Comparison of ENCODE assay signal across 8 cellular contexts in genomic region chr20:62861732-62862336, GRCh38. TPM values are rescaled to one million over a fixed set of nuclear protein-coding genes. Genes with fewer than 3 reads are reported as not detected.
DNase-seq lines count a peak whose midpoint lies in the region; ATAC-seq and TF ChIP-seq lines count a peak whose summit lies in the region.

TCFL5 (minus strand) TSS chr20:62861822; CDS start chr20:62861670, 152 bp downstream.

- peak; percentile 57 for ATAC-seq in GM21528 (IDR thresholded peaks at IDR 0.05; ENCODE audit: low FRiP score, unreplicated experiment)
- peak; percentile 63 for ATAC-seq in foreskin keratinocyte

- CTCF ChIA-PET in Caco-2 (lab: Charles Lee), result interaction anchor here (0.6 to 1.4 kb wide), 8 partner anchors 11 to 353 kb away, joined by 3 to 9 read pairs (median 4); no protein-coding TSS in a partner anchor

- DNase-seq in Caco-2 (peak; percentile 97 to 100), foreskin keratinocyte (peak; percentile 42 to 58)
- DNase-seq in Jurkat, Clone E6-1 (ENCODE audit: low read depth, low spot score), result peak; percentile 81
- DNase-seq in activated effector memory CD4-positive, alpha-beta T cell treated with anti-CD3 and anti-CD28 coated beads, Interleukin-2, amount 50 U/mL, for 16 hours, result peak; percentile 98

- H3K36me3 ChIP-seq in Caco-2 (ENCODE audit: control insufficient read depth, insufficient read depth, low read length) (no peaks in the 10 kb centered on the region), neuron (ENCODE audit: insufficient read depth, low read length) (peaks cover 6% of the 10 kb centered on the region), stomach smooth muscle (ENCODE audit: control insufficient read depth in 2 of 2, insufficient read depth in 2 of 2, low read length in 2 of 2) (peaks cover 6 to 7% of the 10 kb centered on the region in 2 donors)

- TF ChIP-seq CTCF in Caco-2 (IDR thresholded peaks at IDR 0.05; ENCODE audit: insufficient read depth in 1 of 2, low read depth in 1 of 2, low read length in 1 of 2, severe bottlenecking in 1 of 2, unreplicated experiment in 1 of 2) (no peak), foreskin keratinocyte (conservative IDR thresholded peaks at IDR 0.05) (no peak)

- peaks cover 14% of the 10 kb centered on the region for H3K36me3 Mint-ChIP-seq in Caco-2 (ENCODE audit: insufficient read depth, unreplicated experiment)

- peak; percentile 41; the same call in 1 of the 2 replicates for TF ChIP-seq POLR2A in Raji (IDR thresholded peaks at IDR 0.05; ENCODE audit: insufficient read depth, low read depth, low read length)

- H3K4me1 ChIP-seq in Caco-2 (peaks cover 14% of the 10 kb centered on the region), foreskin keratinocyte (peaks cover 11% of the 10 kb centered on the region), neuron (ENCODE audit: insufficient read depth, low read length) (peaks cover 20% of the 10 kb centered on the region), stomach smooth muscle (ENCODE audit: control insufficient read depth, insufficient read depth, low read length) (peaks cover 7% of the 10 kb centered on the region)

- no peaks in the 10 kb centered on the region for H3K27me3 ChIP-seq in Caco-2 (replicated peaks; ENCODE audit: control insufficient read depth, insufficient read depth, low read length)
- H3K27me3 ChIP-seq in foreskin keratinocyte, result no peaks in the 10 kb centered on the region
- no peaks in the 10 kb centered on the region for H3K27me3 ChIP-seq in neuron (ENCODE audit: insufficient read depth, low read length)
- peaks cover 0 to 11% of the 10 kb centered on the region in 2 donors for H3K27me3 ChIP-seq in stomach smooth muscle (ENCODE audit: control insufficient read depth in 1 of 2, insufficient read depth in 2 of 2, low read length in 2 of 2)

- peaks cover 20% of the 10 kb centered on the region for H3K9me3 Mint-ChIP-seq in Caco-2 (ENCODE audit: unreplicated experiment)

- POLR2A ChIA-PET in Caco-2 (lab: Charles Lee), result interaction anchor here (0.5 to 1.6 kb wide), 13 partner anchors 26 to 1338 kb away, joined by 3 to 9 read pairs (median 3); partner anchors contain the start of genes ADRM1, COL9A3, GID8 and PPDPF

- no TSS peak for BruUV-seq in Caco-2 (replicated peaks; lab: Mats Ljungman, UMichigan)

- H3K4me3 Mint-ChIP-seq in Caco-2 (ENCODE audit: unreplicated experiment), result peak within 1 kb of the TSS; percentile 65

- intact Hi-C loops in Caco-2 (cut with micrococcal nuclease; ENCODE audit: unreplicated experiment), result loop anchor here (5.0 kb wide), 1 partner anchor 55 kb away; no protein-coding TSS in a partner anchor

- H3K4me3 ChIP-seq in Caco-2 (ENCODE audit: low read depth, low read length) (peak within 1 kb of the TSS; percentile 85), neuron (ENCODE audit: low read length) (peak within 1 kb of the TSS; percentile 83), stomach smooth muscle (ENCODE audit: low read length in 2 of 2) (peak within 1 kb of the TSS; percentile 31 to 69)
- H3K4me3 ChIP-seq in Jurkat, Clone E6-1 (ENCODE audit: low read length), result peak within 1 kb of the TSS; percentile 54

- no peak within 1 kb of the TSS for H3K9ac ChIP-seq in stomach smooth muscle (ENCODE audit: low read length in 2 of 2)

- peaks cover 4% of the 10 kb centered on the region for H3K27me3 Mint-ChIP-seq in Caco-2 (ENCODE audit: insufficient read depth, unreplicated experiment)

- H3K9me3 ChIP-seq in Caco-2 (peaks cover 12% of the 10 kb centered on the region), neuron (ENCODE audit: low read length) (no peaks in the 10 kb centered on the region), stomach smooth muscle (ENCODE audit: control insufficient read depth in 2 of 2, low read length in 2 of 2) (no peaks in the 10 kb centered on the region)

- H3K27ac Mint-ChIP-seq in Caco-2 (ENCODE audit: unreplicated experiment), result peak within 1 kb of the TSS; percentile 13

- H3K27ac ChIP-seq in foreskin keratinocyte (no peak within 1 kb of the TSS), stomach smooth muscle (ENCODE audit: low read length) (no peak within 1 kb of the TSS)

- H3K4me1 Mint-ChIP-seq in Caco-2 (ENCODE audit: low read depth, unreplicated experiment), result peaks cover 15% of the 10 kb centered on the region

- H2AFZ ChIP-seq in neuron (ENCODE audit: low read depth, low read length), result no peak within 1 kb of the TSS

RNA-seq across cellular contexts. Expression of gene TCFL5, which starts in this region (rescaled TPM):
- total RNA-seq in Caco-2 (2022) (14.6 and 15.1 TPM in 2 replicates), foreskin keratinocyte (13.6 and 15.8 TPM in 2 replicates)
- polyA plus RNA-seq in Jurkat, Clone E6-1 (2012; ENCODE audit: insufficient read depth, insufficient read length), result 22.1 TPM
- polyA plus RNA-seq in foreskin keratinocyte, result 7.5 and 10.1 TPM in 2 replicates
